ENCODE assay signal across 19 cellular contexts in genomic region chr11:1076061-1076665, GRCh38. TPM values are rescaled to one million over a fixed set of nuclear protein-coding genes. Genes with fewer than 3 reads are reported as not detected.
"Had no signal": no experiment of that assay in that cellular context is flagged by ENCODE, and none has a peak within 500 bp of the region (broad histone marks: within the 10 kb centered on the region; RNA-seq: fewer than 3 reads in every experiment).

No MANE protein-coding gene starts in this region.

- H3K4me1 Mint-ChIP-seq: activated CD8-positive, alpha-beta memory T cell treated with anti-CD3 and anti-CD28 coated beads, Interleukin-2, amount 10 ng/mL, durations not matched to agents 7 days and 5 days; activated naive CD4-positive, alpha-beta T cell treated with anti-CD3 and anti-CD28 coated beads, Interleukin-2, amount 50 U/mL, for 24 hours; naive B cell had no signal

- H3K27me3 Mint-ChIP-seq: activated CD8-positive, alpha-beta memory T cell treated with anti-CD3 and anti-CD28 coated beads, Interleukin-2, amount 10 ng/mL, durations not matched to agents 7 days and 5 days; type B pancreatic cell had no signal

- H3K27ac Mint-ChIP-seq: activated CD8-positive, alpha-beta memory T cell treated with anti-CD3 and anti-CD28 coated beads, Interleukin-2, amount 10 ng/mL, durations not matched to agents 7 days and 5 days; activated naive CD4-positive, alpha-beta T cell treated with anti-CD3 and anti-CD28 coated beads, Interleukin-2, amount 50 U/mL, for 24 hours; effector memory CD8-positive, alpha-beta T cell; naive B cell; type B pancreatic cell had no signal

- H3K36me3 Mint-ChIP-seq: activated CD8-positive, alpha-beta memory T cell treated with anti-CD3 and anti-CD28 coated beads, Interleukin-2, amount 10 ng/mL, durations not matched to agents 7 days and 5 days; activated naive CD4-positive, alpha-beta T cell treated with anti-CD3 and anti-CD28 coated beads, Interleukin-2, amount 50 U/mL, for 24 hours; naive B cell; type B pancreatic cell had no signal

- H3K9me3 Mint-ChIP-seq: activated naive CD4-positive, alpha-beta T cell treated with anti-CD3 and anti-CD28 coated beads, Interleukin-2, amount 50 U/mL, for 24 hours; activated T-cell treated with anti-CD3 and anti-CD28 coated beads, Interleukin-2, amount 50 U/mL, for 4 hours; effector memory CD8-positive, alpha-beta T cell; naive B cell; type B pancreatic cell had no signal

- DNase-seq: activated CD4-positive, alpha-beta T cell treated with anti-CD3 and anti-CD28 coated beads, Interleukin-2, amount 50 U/mL, for 4 hours; activated CD8-positive, alpha-beta memory T cell treated with anti-CD3 and anti-CD28 coated beads, Interleukin-2, amount 10 ng/mL, durations not matched to agents 7 days and 5 days; activated effector memory CD4-positive, alpha-beta T cell treated with Interleukin-2 at 50 U/mL for 16 hours; activated T-cell treated with anti-CD3 and anti-CD28 coated beads, Interleukin-2, amount 50 U/mL, for 4 hours; cerebellar nuclear complex; effector memory CD8-positive, alpha-beta T cell; esophagus squamous epithelium; naive B cell; stomach; T1000 had no signal

- ATAC-seq: activated CD8-positive, alpha-beta memory T cell treated with anti-CD3 and anti-CD28 coated beads, Interleukin-2, amount 10 ng/mL, durations not matched to agents 7 days and 5 days; activated T-cell treated with anti-CD3 and anti-CD28 coated beads, Interleukin-2, amount 50 U/mL, for 4 hours; effector memory CD8-positive, alpha-beta T cell had no signal

- H3K4me3 Mint-ChIP-seq: activated CD8-positive, alpha-beta memory T cell treated with anti-CD3 and anti-CD28 coated beads, Interleukin-2, amount 10 ng/mL, durations not matched to agents 7 days and 5 days; activated naive CD4-positive, alpha-beta T cell treated with anti-CD3 and anti-CD28 coated beads, Interleukin-2, amount 50 U/mL, for 24 hours; activated T-cell treated with anti-CD3 and anti-CD28 coated beads, Interleukin-2, amount 50 U/mL, for 4 hours; effector memory CD8-positive, alpha-beta T cell; naive B cell; type B pancreatic cell had no signal

RNA-seq across cellular contexts. Expression of gene MUC2, which starts 1.5 kb away (rescaled TPM):
- total RNA-seq: activated CD8-positive, alpha-beta memory T cell treated with anti-CD3 and anti-CD28 coated beads, Interleukin-2, amount 10 ng/mL, durations not matched to agents 7 days and 5 days; astrocyte; dermis microvascular lymphatic vessel endothelial cell; mononuclear cell; T-helper 1 cell treated with Interleukin-12 subunit alpha and Interleukin-12 subunit beta and Interleukin-4 antibody, amounts not matched to agents 30 ng/mL and 1 ng/mL, for 36 hours; temporal lobe had no signal

RNA-seq across cellular contexts. Expression of gene MUC6, which starts 39.6 kb away (rescaled TPM):
- total RNA-seq: activated CD8-positive, alpha-beta memory T cell treated with anti-CD3 and anti-CD28 coated beads, Interleukin-2, amount 10 ng/mL, durations not matched to agents 7 days and 5 days; astrocyte; dermis microvascular lymphatic vessel endothelial cell; hepatocyte; SJCRH30; T-helper 1 cell treated with Interleukin-12 subunit alpha and Interleukin-12 subunit beta and Interleukin-4 antibody, amounts not matched to agents 30 ng/mL and 1 ng/mL, for 36 hours had no signal
